In genomic region chr15:43726306-43726705, GRCh38 we compare ENCODE assay signal across 7 cellular contexts. TPM values are rescaled to one million over a fixed set of nuclear protein-coding genes. Genes with fewer than 3 reads are reported as not detected.
"Had no signal": no experiment of that assay in that cellular context is flagged by ENCODE, and none has a peak within 500 bp of the region (broad histone marks: within the 10 kb centered on the region; RNA-seq: fewer than 3 reads in every experiment).

No MANE protein-coding gene starts in this region.

RNA-seq across cellular contexts. Expression of gene CKMT1A, which starts 32.6 kb away (rescaled TPM):
- total RNA-seq: activated naive CD4-positive, alpha-beta T cell treated with anti-CD3 and anti-CD28 coated beads, Interleukin-2, amount 50 U/mL, for 72 hours; activated naive CD8-positive, alpha-beta T cell treated with anti-CD3 and anti-CD28 coated beads, Interleukin-2, amount 10 ng/mL, durations not matched to agents 7 days and 5 days; activated T-cell treated with anti-CD3 and anti-CD28 coated beads, Interleukin-2, amount 50 U/mL, for 4 hours; aorta; ascending aorta; chondrocyte had no signal

RNA-seq across cellular contexts. Expression of gene ELL3, which starts 50.5 kb away (rescaled TPM):
- polyA plus RNA-seq: cardiac muscle cell had no signal
